In genomic region chr10:63866747-63867140, GRCh38 we compare ENCODE assay signal across 8 cellular contexts.
DNase-seq lines count a peak whose midpoint lies in the region; TF ChIP-seq lines count a peak whose summit lies in the region.

No MANE protein-coding gene starts in this region.

- H3K27ac Mint-ChIP-seq in H9: no peak overlapping the region
- H3K27ac Mint-ChIP-seq in chondrocyte (ENCODE audit: unreplicated experiment): no peak overlapping the region

- H3K79me2 ChIP-seq in H9 (ENCODE audit: insufficient read depth, low read length): no peaks in the 10 kb centered on the region

- H3K36me3 Mint-ChIP-seq in H9 (ENCODE audit: insufficient read depth in 1 of 3, low read depth in 3 of 3) (no peaks in the 10 kb centered on the region), chondrocyte (ENCODE audit: low read depth) (no peaks in the 10 kb centered on the region)

- H3K4me2 ChIP-seq in H9 (ENCODE audit: insufficient read depth, insufficient read length, low read length): peak overlapping the region; percentile 67

- TF ChIP-seq CTCF in H9 (conservative IDR thresholded peaks at IDR 0.05) (no peak; the same call in 1 of the 3 replicates), chondrocyte (IDR thresholded peaks at IDR 0.05) (peak; percentile 75)

- H3K9me3 Mint-ChIP-seq in H9 (no peaks in the 10 kb centered on the region; a peak in 1 of 5 replicates), chondrocyte (ENCODE audit: low read depth) (no peaks in the 10 kb centered on the region)

- no peak overlapping the region for H4K91ac ChIP-seq in H9 (ENCODE audit: insufficient read length, low read depth, low read length)

- no peak overlapping the region for H3K4ac ChIP-seq in H9 (ENCODE audit: low read depth, low read length)

- H2BK12ac ChIP-seq in H9 (ENCODE audit: insufficient read length, low read depth, low read length): no peak overlapping the region

- peak; percentile 47 for DNase-seq in NCI-H82 (lab: John Stamatoyannopoulos, UW)
- no peak for DNase-seq in NCI-H82 treated with DMSO at 0.1 percent for 48 hours (lab: John Stamatoyannopoulos, UW; ENCODE audit: unreplicated experiment)
- DNase-seq in H9: no peak
- DNase-seq in LHCN-M2 (ENCODE audit: low read depth): peak; percentile 22
- no peak for DNase-seq in chondrocyte (ENCODE audit: low spot score)
- DNase-seq in renal cortical epithelial cell (ENCODE audit: low read depth): peak; percentile 28
- no peak for DNase-seq in activated CD4-positive, CD25-positive, alpha-beta regulatory T cell treated with anti-CD3 and anti-CD28 coated beads, Interleukin-2, amount 50 U/mL, for 72 hours
- DNase-seq in stimulated activated CD4-positive, alpha-beta T cell treated with anti-CD3 and anti-CD28 coated beads, Interleukin-4, amount 100 ng/mL, for 24 hours: no peak

- no peak overlapping the region for H2BK5ac ChIP-seq in H9 (ENCODE audit: insufficient read length, low read length)

- H3K27me3 Mint-ChIP-seq in H9 (ENCODE audit: low read depth) (peaks cover 9% of the 10 kb centered on the region), chondrocyte (ENCODE audit: low read depth) (peaks cover 39% of the 10 kb centered on the region)

- no peak overlapping the region for H3K9ac ChIP-seq in H9 (ENCODE audit: extremely low read depth, insufficient read length, low read length)

- no peaks in the 10 kb centered on the region for H3K79me1 ChIP-seq in H9 (ENCODE audit: insufficient read depth, low read depth, low read length, poor library complexity, severe bottlenecking)

- H3K4me1 ChIP-seq in H9 (ENCODE audit: insufficient read depth, low read length): no peaks in the 10 kb centered on the region

- peak overlapping the region; percentile 93 for H2AFZ ChIP-seq in H9 (ENCODE audit: low read length)

- H2BK15ac ChIP-seq in H9 (ENCODE audit: low read depth, low read length): no peak overlapping the region

- H2AK5ac ChIP-seq in H9 (ENCODE audit: insufficient read length, low read length): no peak overlapping the region

- no peak overlapping the region for H2BK20ac ChIP-seq in H9 (ENCODE audit: low read depth, low read length, poor library complexity, severe bottlenecking)

- H3K4me3 Mint-ChIP-seq in H9 (no peak overlapping the region), chondrocyte (ENCODE audit: unreplicated experiment) (no peak overlapping the region)

- H3K23me2 ChIP-seq in H9 (ENCODE audit: insufficient read length, low read depth, low read length, poor library complexity, severe bottlenecking): no peaks in the 10 kb centered on the region

- H3K9me3 ChIP-seq in H9 (ENCODE audit: control insufficient read depth, low read depth, low read length): no peaks in the 10 kb centered on the region

- H3K18ac ChIP-seq in H9 (ENCODE audit: insufficient read length, low read depth, low read length): no peak overlapping the region

- no peak overlapping the region for H2BK120ac ChIP-seq in H9 (ENCODE audit: low read depth, low read length, poor library complexity, severe bottlenecking)

- H4K20me1 ChIP-seq in H9 (ENCODE audit: control insufficient read depth, insufficient read depth, insufficient read length): no peaks in the 10 kb centered on the region

- H3K27me3 ChIP-seq in H9 (ENCODE audit: insufficient read depth, low read length): no peaks in the 10 kb centered on the region

- H4K8ac ChIP-seq in H9 (replicated peaks; ENCODE audit: insufficient read length, low read depth, low read length): no peak overlapping the region

- no peak overlapping the region for H4K5ac ChIP-seq in H9 (ENCODE audit: insufficient read length, low read depth, low read length)

- no CpG with 5 or more reads among the region's 2 CpGs for WGBS in H9 (ENCODE audit: extremely low coverage, insufficient read length, low lambda C conversion rate)

- H3K4me1 Mint-ChIP-seq in H9: peaks cover 14 to 16% of the 10 kb centered on the region in 2 experiments
- peaks cover 11% of the 10 kb centered on the region for H3K4me1 Mint-ChIP-seq in chondrocyte (ENCODE audit: low read depth)

- H3K27ac ChIP-seq in H9 (ENCODE audit: insufficient read length, low read depth, low read length): no peak overlapping the region

- no peak overlapping the region for H3T11ph ChIP-seq in H9 (ENCODE audit: low read length)

- H3K14ac ChIP-seq in H9 (ENCODE audit: insufficient read depth, low read length): no peak overlapping the region

- no peak overlapping the region for H3K56ac ChIP-seq in H9 (ENCODE audit: insufficient read length, low read depth, low read length)

- H3K23ac ChIP-seq in H9 (ENCODE audit: insufficient read length, low read depth, low read length): no peak overlapping the region

Comparison
In these comparisons a context has a peak if more than half of its experiments do, and no peak if none do; other contexts are left out.
1. DNase-seq: peak in NCI-H82 (single experiment), LHCN-M2 (single experiment) and renal cortical epithelial cell (single experiment); none in NCI-H82 treated with DMSO at 0.1 percent for 48 hours (single experiment), H9 (single experiment), chondrocyte (single experiment), activated CD4-positive, CD25-positive, alpha-beta regulatory T cell treated with anti-CD3 and anti-CD28 coated beads, Interleukin-2, amount 50 U/mL, for 72 hours (single experiment) and stimulated activated CD4-positive, alpha-beta T cell treated with anti-CD3 and anti-CD28 coated beads, Interleukin-4, amount 100 ng/mL, for 24 hours (single experiment).